ENCODE assay signal across 8 cellular contexts in the genomic region with DNA sequence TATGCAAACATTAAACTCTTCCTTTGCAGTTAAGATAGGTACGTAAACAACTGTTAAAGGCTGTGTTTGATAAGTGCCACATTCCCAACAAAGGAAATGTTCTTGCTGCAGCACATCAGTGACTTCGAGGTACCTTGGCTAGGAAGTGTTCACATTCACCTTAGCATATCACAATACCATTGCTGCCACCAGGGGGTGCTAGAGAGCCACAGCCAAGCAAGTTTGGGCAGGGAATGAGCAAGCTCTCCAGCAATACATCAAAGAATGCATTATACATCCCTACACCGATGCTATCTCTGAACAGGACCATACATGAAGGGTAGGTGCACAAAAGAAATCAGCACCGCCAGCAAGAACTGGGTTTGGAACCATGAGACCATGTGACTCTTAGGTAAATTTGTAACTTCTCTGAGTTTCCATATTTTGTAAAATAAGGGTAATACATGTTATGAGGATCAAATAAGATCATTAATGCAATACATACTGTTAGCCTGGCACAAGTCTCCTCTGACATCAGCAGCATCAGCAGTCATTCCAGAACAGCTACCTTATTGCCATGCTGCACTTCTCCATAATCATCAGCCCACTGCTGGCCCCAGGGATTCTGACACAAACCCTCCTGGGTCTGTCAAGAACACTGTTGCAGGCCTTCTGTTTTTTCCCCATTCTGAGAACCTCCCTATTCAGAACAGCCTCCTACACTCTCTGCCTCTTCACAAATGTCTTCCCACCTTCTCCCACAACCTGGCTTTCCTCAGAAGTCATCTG. TPM values are rescaled to one million over a fixed set of nuclear protein-coding genes. Genes with fewer than 3 reads are reported as not detected.
A peak's percentile ranks its signal among the peaks of the same experiment; 100 is the strongest.
DNase-seq lines count a peak whose midpoint lies in the region; ATAC-seq, FAIRE-seq and TF ChIP-seq lines count a peak whose summit lies in the region.

No MANE protein-coding gene starts in this region.

- CTCF ChIA-PET in activated CD4-positive, alpha-beta T cell treated with anti-CD3 and anti-CD28 coated beads for 36 hours (lab: Charles Lee) = interaction anchor here (0.6 to 4.6 kb wide), 47 partner anchors 11 to 302 kb away, joined by 3 to 61 read pairs (median 5); a partner anchor contains a TSS
- CTCF ChIA-PET in HepG2 (lab: Yijun Ruan, JAX; ENCODE audit: low intra/inter-chr PET ratio, low total read pairs) = interaction anchor here (0.7 to 2.0 kb wide), 7 partner anchors 11 to 282 kb away, joined by 3 to 7 read pairs (median 3); no protein-coding TSS in a partner anchor

- H3K4me1 ChIP-seq in HepG2 (ENCODE audit: insufficient read depth, low read length) = no peaks in the 10 kb centered on the region

- H3K9me3 ChIP-seq in HepG2 (ENCODE audit: low read length) = no peaks in the 10 kb centered on the region

- intact Hi-C loops in activated CD4-positive, alpha-beta T cell treated with anti-CD3 and anti-CD28 coated beads for 36 hours (cut with DNase I, micrococcal nuclease) = loop anchor here (1.0 to 5.0 kb wide), 10 partner anchors 15 to 282 kb away; a partner anchor contains a TSS
- intact Hi-C loops in HepG2 (cut with micrococcal nuclease; ENCODE audit: unreplicated experiment) = loop anchor here (2.0 to 5.0 kb wide), 3 partner anchors 86 to 259 kb away; no protein-coding TSS in a partner anchor

- no peaks in the 10 kb centered on the region for H3K27me3 ChIP-seq in HepG2 (ENCODE audit: control insufficient read depth in 1 of 2, insufficient read depth in 2 of 2, low read length in 2 of 2)

- 45% methylated on average over 4 of the region's 4 CpGs for WGBS in HepG2 (ENCODE audit: low lambda C conversion rate)

- in situ Hi-C loops in HepG2 (cut with HindIII; ENCODE audit: extremely low pct_ligation_motif_present, low pct_unique_long_range_greater_than_20kb) = loop anchor here (5.0 to 10.0 kb wide), 2 partner anchors 89 to 262 kb away; no protein-coding TSS in a partner anchor

- no peaks in the 10 kb centered on the region for H3K27me3 Mint-ChIP-seq in activated CD4-positive, alpha-beta T cell treated with anti-CD3 and anti-CD28 coated beads for 36 hours

- FAIRE-seq in A204.1 (lab: Jason Lieb, UNC) (peak; percentile 30), GM18507 (lab: Jason Lieb, UNC) (peak; percentile 91), HepG2 (lab: Jason Lieb, UNC) (peak; percentile 97)

- no peak overlapping the region for H3K4me2 ChIP-seq in HepG2 (ENCODE audit: low read depth, low read length)

- DNase-seq in GM18507 (ENCODE audit: extremely low spot score, insufficient read length, low read depth) (peak; percentile 37), NCI-H446 (lab: John Stamatoyannopoulos, UW) (peak; percentile 72 to 85), choroid plexus epithelial cell (ENCODE audit: low read depth) (peak; percentile 86), HepG2 (ENCODE audit: low spot score) (peak; percentile 66)
- peak; percentile 94 for DNase-seq in activated CD4-positive, alpha-beta T cell treated with anti-CD3 and anti-CD28 coated beads for 36 hours
- DNase-seq in stimulated activated CD4-positive, alpha-beta T cell treated with anti-CD3 and anti-CD28 coated beads, TNF-alpha, amount 100 ng/mL, for 4 hours (ENCODE audit: low read depth in 3 of 3) = peak; percentile 73 to 93 (median 80)

- peak; percentile 70 for TF ChIP-seq RAD21 in HepG2 (CRISPR knock-in tag; IDR thresholded peaks at IDR 0.05)

- H3K4me1 Mint-ChIP-seq in activated CD4-positive, alpha-beta T cell treated with anti-CD3 and anti-CD28 coated beads for 36 hours = peaks cover 25% of the 10 kb centered on the region

- peak; percentile 99 for TF ChIP-seq CTCF in choroid plexus epithelial cell (conservative IDR thresholded peaks at IDR 0.05; ENCODE audit: low read depth, low read length)
- peak; percentile 95 for TF ChIP-seq CTCF in HepG2 (CRISPR knock-in tag; IDR thresholded peaks at IDR 0.05)

- H2AFZ ChIP-seq in HepG2 (ENCODE audit: low read length) = no peak overlapping the region

- no peak overlapping the region for H3K9ac ChIP-seq in HepG2 (ENCODE audit: insufficient read depth, low read depth, low read length)

- peaks cover 25% of the 10 kb centered on the region for H3K36me3 Mint-ChIP-seq in activated CD4-positive, alpha-beta T cell treated with anti-CD3 and anti-CD28 coated beads for 36 hours (ENCODE audit: low read depth)

- POLR2A ChIA-PET in activated CD4-positive, alpha-beta T cell treated with anti-CD3 and anti-CD28 coated beads for 36 hours (lab: Charles Lee) = interaction anchor here (0.5 kb wide), 1 partner anchor 85 kb away, joined by 4 read pairs; no protein-coding TSS in a partner anchor
- POLR2A ChIA-PET in HepG2 (lab: Yijun Ruan, JAX) = no interaction called here

- no peak overlapping the region for H3K4me3 Mint-ChIP-seq in activated CD4-positive, alpha-beta T cell treated with anti-CD3 and anti-CD28 coated beads for 36 hours

- no peak for TF ChIP-seq POLR2A in HepG2 (IDR thresholded peaks at IDR 0.05; ENCODE audit: insufficient read depth in 1 of 2, low read depth in 2 of 2, low read length in 2 of 2)

- BruUV-seq in HepG2 (replicated peaks; lab: Mats Ljungman, UMichigan) = no TSS peak

- H4K20me1 ChIP-seq in HepG2 (ENCODE audit: insufficient read depth, low read length) = peaks cover 11% of the 10 kb centered on the region

- no peaks in the 10 kb centered on the region for H3K9me3 Mint-ChIP-seq in activated CD4-positive, alpha-beta T cell treated with anti-CD3 and anti-CD28 coated beads for 36 hours (ENCODE audit: low read depth)

- no peak overlapping the region for H3K4me3 ChIP-seq in choroid plexus epithelial cell (ENCODE audit: low read depth, low read length)
- no peak overlapping the region for H3K4me3 ChIP-seq in HepG2 (replicated peaks in 1 of 3; ENCODE audit: insufficient read depth in 1 of 3, low read depth in 2 of 3, low read length in 3 of 3)

- peaks cover 2% of the 10 kb centered on the region for H3K79me2 ChIP-seq in HepG2 (ENCODE audit: insufficient read depth, low read length)

- peak; percentile 63 for ATAC-seq in HG03103 (IDR thresholded peaks at IDR 0.05; ENCODE audit: low read depth, unreplicated experiment)
- peak; percentile 90 for ATAC-seq in activated CD4-positive, alpha-beta T cell treated with anti-CD3 and anti-CD28 coated beads for 36 hours
- peak; percentile 97 for ATAC-seq in HepG2

- no peak overlapping the region for H3K27ac Mint-ChIP-seq in activated CD4-positive, alpha-beta T cell treated with anti-CD3 and anti-CD28 coated beads for 36 hours

- H3K27ac ChIP-seq in HepG2 (ENCODE audit: extremely low read length, insufficient read depth, low read length) = no peak overlapping the region

- no peak for TF ChIP-seq EP300 in HepG2 (IDR thresholded peaks at IDR 0.05; ENCODE audit: low read depth in 2 of 2, low read length in 2 of 2)
- no peak for TF ChIP-seq EP300 in HepG2 (CRISPR knock-in tag; IDR thresholded peaks at IDR 0.05; ENCODE audit: borderline replicate concordance)

- peaks cover 6 to 26% of the 10 kb centered on the region in 2 experiments for H3K36me3 ChIP-seq in HepG2 (replicated peaks in 1 of 2; ENCODE audit: control insufficient read depth in 1 of 2, insufficient read depth in 2 of 2, low read length in 2 of 2)

TF ChIP-seq in HepG2, 621 proteins besides CTCF, POLR2A, EP300 and RAD21 (continues in another document):
- TF ChIP-seq SMC3 (IDR thresholded peaks at IDR 0.05; ENCODE audit: low read length) = peak; percentile 83
- no peak for TF ChIP-seq REPIN1 (CRISPR knock-in tag; IDR thresholded peaks at IDR 0.05; ENCODE audit: borderline replicate concordance, low read depth)
- 0 out of 2 replicates have a peak, but pooled peaks have one; percentile 50 for TF ChIP-seq ERF (CRISPR knock-in tag; IDR thresholded peaks at IDR 0.05)
- TF ChIP-seq, protein P1, sequence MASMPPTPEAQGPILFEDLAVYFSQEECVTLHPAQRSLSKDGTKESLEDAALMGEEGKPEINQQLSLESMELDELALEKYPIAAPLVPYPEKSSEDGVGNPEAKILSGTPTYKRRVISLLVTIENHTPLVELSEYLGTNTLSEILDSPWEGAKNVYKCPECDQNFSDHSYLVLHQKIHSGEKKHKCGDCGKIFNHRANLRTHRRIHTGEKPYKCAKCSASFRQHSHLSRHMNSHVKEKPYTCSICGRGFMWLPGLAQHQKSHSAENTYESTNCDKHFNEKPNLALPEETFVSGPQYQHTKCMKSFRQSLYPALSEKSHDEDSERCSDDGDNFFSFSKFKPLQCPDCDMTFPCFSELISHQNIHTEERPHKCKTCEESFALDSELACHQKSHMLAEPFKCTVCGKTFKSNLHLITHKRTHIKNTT (CRISPR knock-in tag; IDR thresholded peaks at IDR 0.05) = no peak
- TF ChIP-seq ZNF10 (CRISPR knock-in tag; IDR thresholded peaks at IDR 0.05; ENCODE audit: borderline replicate concordance, low read depth) = no peak
- TF ChIP-seq MLLT10 (CRISPR knock-in tag; IDR thresholded peaks at IDR 0.05) = no peak
- TF ChIP-seq NAIF1 (CRISPR knock-in tag; IDR thresholded peaks at IDR 0.05; ENCODE audit: borderline replicate concordance) = no peak
- peak; percentile 39; the same call in 1 of the 2 replicates for TF ChIP-seq SALL1 (CRISPR knock-in tag; IDR thresholded peaks at IDR 0.05)
- TF ChIP-seq FOSL2 (CRISPR knock-in tag; IDR thresholded peaks at IDR 0.05) = 0 out of 2 replicates have a peak, but pooled peaks have one; percentile 23

RNA-seq across cellular contexts. Expression of a gene that starts 37.6 kb away (rescaled TPM):
- 10 to 100 TPM; 23.5 to 24.0 TPM for total RNA-seq in activated CD4-positive, alpha-beta T cell treated with anti-CD3 and anti-CD28 coated beads for 36 hours
- total RNA-seq in HepG2 (2016; rRNA removed; fragmentation: Illumina TruSeq; extraction: Trizol) = 58.7 and 66.2 TPM in 2 replicates
- total RNA-seq in HepG2 (2016; cell fraction: cytosol; rRNA removed; fragmentation: Illumina TruSeq; extraction: Trizol; ENCODE audit: low read depth) = 78.1 and 78.2 TPM in 2 replicates
- total RNA-seq in HepG2 (2016; cell fraction: insoluble cytoplasmic fraction; rRNA removed; fragmentation: Illumina TruSeq; extraction: Trizol) = 52.1 and 70.0 TPM in 2 replicates
- 77.4 and 91.4 TPM in 2 replicates for total RNA-seq in HepG2 (2016; cell fraction: membrane; rRNA removed; fragmentation: Illumina TruSeq; extraction: Trizol)
- total RNA-seq in HepG2 (2016; cell fraction: nucleus; rRNA removed; fragmentation: Illumina TruSeq; extraction: Trizol) = 66.9 and 80.4 TPM in 2 replicates
- 30.8 and 35.0 TPM in 2 replicates for polyA plus RNA-seq in HepG2 (2011; rRNA removed)
- 16.0 and 20.5 TPM in 2 replicates for polyA plus RNA-seq in HepG2 (2011; cell fraction: cytosol; rRNA removed)
- polyA plus RNA-seq in HepG2 (2011; cell fraction: nucleus; rRNA removed) = 30.8 and 37.4 TPM in 2 replicates
- 29.3 and 30.2 TPM in 2 replicates for polyA plus RNA-seq in HepG2 (2012)
- polyA plus RNA-seq in HepG2 (2016; cell fraction: cytosol; fragmentation: Illumina TruSeq; extraction: Trizol; ENCODE audit: low read depth) = 19.2 and 19.8 TPM in 2 replicates
- polyA plus RNA-seq in HepG2 (2016; cell fraction: insoluble cytoplasmic fraction; fragmentation: Illumina TruSeq; extraction: Trizol; ENCODE audit: low read depth) = 56.6 and 58.1 TPM in 2 replicates
- polyA plus RNA-seq in HepG2 (2016; cell fraction: membrane; fragmentation: Illumina TruSeq; extraction: Trizol; ENCODE audit: low read depth) = 49.6 and 56.3 TPM in 2 replicates
- 75.7 and 79.3 TPM in 2 replicates for polyA plus RNA-seq in HepG2 (2016; cell fraction: nucleus; fragmentation: Illumina TruSeq; extraction: Trizol; ENCODE audit: insufficient read depth, low read depth)
- 40.1 and 68.9 TPM in 2 replicates for polyA minus RNA-seq in HepG2 (2011; rRNA and poly(A)+ RNA removed; ENCODE audit: low replicate concordance)
- polyA minus RNA-seq in HepG2 (2011; cell fraction: cytosol; rRNA and poly(A)+ RNA removed) = 17.1 and 17.7 TPM in 2 replicates
- polyA minus RNA-seq in HepG2 (2011; cell fraction: nucleus; rRNA and poly(A)+ RNA removed) = 93.1 and 104 TPM in 2 replicates

Comparison
In these comparisons a context has a peak if more than half of its experiments do, and no peak if none do; other contexts are left out.
1. DNase-seq: peak in every context shown above with its lines; median percentile 94 in activated CD4-positive, alpha-beta T cell treated with anti-CD3 and anti-CD28 coated beads for 36 hours; 86 in choroid plexus epithelial cell; 80 in stimulated activated CD4-positive, alpha-beta T cell treated with anti-CD3 and anti-CD28 coated beads, TNF-alpha, amount 100 ng/mL, for 4 hours; 78 in NCI-H446; 66 in HepG2; 37 in GM18507.